7 cellular contexts compared by ENCODE assay signal in the genomic region with DNA sequence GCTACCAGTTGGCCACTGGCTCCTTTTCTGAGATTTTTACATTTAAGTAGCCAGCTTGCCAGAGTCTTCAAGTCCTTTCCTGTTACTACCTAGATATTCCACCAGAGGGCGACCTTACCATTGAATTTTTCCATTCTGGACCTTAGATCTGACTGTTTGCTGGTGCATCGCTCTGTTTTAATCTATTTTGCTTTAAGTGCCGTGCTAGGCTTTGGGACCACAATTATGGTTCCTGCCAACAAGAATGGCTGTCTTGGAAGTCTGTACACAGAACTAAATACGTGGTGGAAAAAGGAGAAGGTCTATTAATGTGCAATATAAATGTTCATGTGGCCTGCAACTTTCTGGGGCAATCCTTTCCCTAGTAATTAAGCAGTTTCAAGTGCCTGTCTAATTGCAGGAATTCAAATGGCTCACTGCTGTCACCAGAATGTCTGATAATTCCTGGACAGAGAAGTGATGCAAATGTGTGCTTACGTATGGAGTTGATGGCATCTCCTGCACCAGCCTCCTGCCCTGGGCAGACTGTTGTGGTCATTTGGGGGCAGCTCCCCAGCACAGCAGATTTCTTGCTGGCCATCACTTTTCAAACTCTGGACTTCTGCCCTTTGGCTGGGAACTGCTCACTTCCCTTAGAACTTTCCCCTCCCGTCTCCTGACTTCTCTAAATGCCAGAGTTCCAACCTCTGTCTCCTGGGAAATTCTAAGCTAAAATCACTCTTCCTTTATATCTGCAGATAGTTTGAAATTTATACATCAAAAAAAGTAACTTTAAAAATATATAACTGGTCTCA. TPM values are rescaled to one million over a fixed set of nuclear protein-coding genes. Genes with fewer than 3 reads are reported as not detected.
DNase-seq lines count a peak whose midpoint lies in the region; ATAC-seq and TF ChIP-seq lines count a peak whose summit lies in the region.

No MANE protein-coding gene starts in this region.

- peak; percentile 75 for DNase-seq in GDM1 (lab: John Stamatoyannopoulos, UW)
- DNase-seq in PC-9 = peak; percentile 45 to 52
- DNase-seq in ascending aorta (ENCODE audit: low spot score in 2 of 2) = no peak
- no peak for DNase-seq in right atrium auricular region (ENCODE audit: low spot score)
- peak; percentile 48 for DNase-seq in retinal pigment epithelial cell (ENCODE audit: low read depth)

- H3K4me3 ChIP-seq in Loucy (ENCODE audit: low read length, poor library complexity, severe bottlenecking) = no peak overlapping the region
- H3K4me3 ChIP-seq in PC-9 = no peak overlapping the region
- no peak overlapping the region for H3K4me3 ChIP-seq in ascending aorta
- H3K4me3 ChIP-seq in right atrium auricular region = no peak overlapping the region
- no peak overlapping the region for H3K4me3 ChIP-seq in retinal pigment epithelial cell (ENCODE audit: low read length)

- H3K4me1 ChIP-seq in Loucy (ENCODE audit: insufficient read depth, low read length, poor library complexity, severe bottlenecking) (peaks cover 9% of the 10 kb centered on the region), PC-9 (replicated peaks; ENCODE audit: insufficient read depth) (no peaks in the 10 kb centered on the region), ascending aorta (peaks cover 4 to 10% of the 10 kb centered on the region in 2 donors), right atrium auricular region (peaks cover 0 to 38% of the 10 kb centered on the region in 2 donors)

- H3F3A ChIP-seq in Loucy (ENCODE audit: low read depth) (no peaks in the 10 kb centered on the region), PC-9 (ENCODE audit: insufficient read depth, low read depth) (no peaks in the 10 kb centered on the region)

- H3K9ac ChIP-seq in Loucy (ENCODE audit: low read depth, low read length, poor library complexity, severe bottlenecking) = no peak overlapping the region

- no peaks in the 10 kb centered on the region for H3K9me3 ChIP-seq in Loucy (ENCODE audit: insufficient read depth, low read depth, low read length)
- no peaks in the 10 kb centered on the region for H3K9me3 ChIP-seq in PC-9 (ENCODE audit: insufficient read depth, low read depth)
- no peaks in the 10 kb centered on the region for H3K9me3 ChIP-seq in ascending aorta
- H3K9me3 ChIP-seq in right atrium auricular region = no peaks in the 10 kb centered on the region

- H2AFZ ChIP-seq in Loucy (ENCODE audit: low read length) (no peak overlapping the region), PC-9 (no peak overlapping the region)

- no peaks in the 10 kb centered on the region for H3K36me3 ChIP-seq in Loucy (ENCODE audit: insufficient read depth, low read length)
- H3K36me3 ChIP-seq in PC-9 (ENCODE audit: low read depth) = no peaks in the 10 kb centered on the region
- H3K36me3 ChIP-seq in ascending aorta = no peaks in the 10 kb centered on the region
- H3K36me3 ChIP-seq in right atrium auricular region = no peaks in the 10 kb centered on the region

- TF ChIP-seq CTCF in Loucy (conservative IDR thresholded peaks at IDR 0.05; ENCODE audit: low read length) (peak; percentile 78), PC-9 (conservative IDR thresholded peaks at IDR 0.05) (peak; percentile 85), ascending aorta (IDR thresholded peaks at IDR 0.05) (peak; percentile 77 to 80 (median 77)), right atrium auricular region (IDR thresholded peaks at IDR 0.05) (peak; percentile 53 to 89), retinal pigment epithelial cell (conservative IDR thresholded peaks at IDR 0.05; ENCODE audit: low read depth, low read length) (peak; percentile 67)

- H3K79me2 ChIP-seq in Loucy (ENCODE audit: insufficient read depth, low read length) = no peaks in the 10 kb centered on the region
- H3K79me2 ChIP-seq in PC-9 (ENCODE audit: low read depth) = no peaks in the 10 kb centered on the region

- CTCF ChIA-PET in PC-9 (lab: Charles Lee) = interaction anchor here (0.7 to 1.0 kb wide), 2 partner anchors 233 to 243 kb away, joined by 3 to 5 read pairs; no protein-coding TSS in a partner anchor

- H3K4me2 ChIP-seq in Loucy (ENCODE audit: low read depth, low read length, poor library complexity, severe bottlenecking) (no peak overlapping the region), PC-9 (no peak overlapping the region)

- intact Hi-C loops in PC-9 (cut with micrococcal nuclease; ENCODE audit: unreplicated experiment) (loop anchor here (2.0 to 10.0 kb wide), 2 partner anchors 130 to 234 kb away; no protein-coding TSS in a partner anchor), ascending aorta (cut with DNase I) (loop anchor here (2.0 to 5.0 kb wide), 4 partner anchors 67 to 234 kb away; no protein-coding TSS in a partner anchor)

- H3K27ac ChIP-seq in PC-9 (no peak overlapping the region), ascending aorta (no peak overlapping the region), right atrium auricular region (peak overlapping the region; percentile 8 to 41)

- ATAC-seq in GM21390 (IDR thresholded peaks at IDR 0.05; ENCODE audit: unreplicated experiment) = no peak

- H3K9me2 ChIP-seq in Loucy (replicated peaks; ENCODE audit: low read depth, low read length) = no peaks in the 10 kb centered on the region
- H3K9me2 ChIP-seq in PC-9 (ENCODE audit: insufficient read depth) = no peaks in the 10 kb centered on the region

- H3K27me3 ChIP-seq in Loucy (ENCODE audit: insufficient read depth, low read length, poor library complexity, severe bottlenecking) = no peaks in the 10 kb centered on the region
- H3K27me3 ChIP-seq in PC-9 (ENCODE audit: insufficient read depth, low read depth) = peaks cover 93% of the 10 kb centered on the region
- H3K27me3 ChIP-seq in ascending aorta = no peaks in the 10 kb centered on the region
- peaks cover 0 to 4% of the 10 kb centered on the region in 2 donors for H3K27me3 ChIP-seq in right atrium auricular region

- no TSS peak for BruUV-seq in PC-9 (replicated peaks; lab: Mats Ljungman, UMichigan)

- H4K20me1 ChIP-seq in Loucy (ENCODE audit: insufficient read depth, low read length, poor library complexity, severe bottlenecking) (no peaks in the 10 kb centered on the region), PC-9 (ENCODE audit: insufficient read depth) (no peaks in the 10 kb centered on the region)

- POLR2A ChIA-PET in PC-9 (lab: Charles Lee; ENCODE audit: unreplicated experiment) = interaction anchor here (0.7 kb wide), 1 partner anchor 176 kb away, joined by 3 read pairs; no protein-coding TSS in a partner anchor

RNA-seq across cellular contexts. Expression of gene HLA-DOA, which starts 5.6 kb away (rescaled TPM):
- total RNA-seq in PC-9 (2021) (not detected in 2 replicates), ascending aorta (358 TPM), right atrium auricular region (10 to 100 TPM in 1 of 2 donors, 1 to 10 TPM in 1; 2.6 to 15.6 TPM)

RNA-seq across cellular contexts. Expression of gene BRD2, which starts 46.6 kb away (rescaled TPM):
- total RNA-seq in PC-9 (2021) (130 and 157 TPM in 2 replicates), ascending aorta (140 TPM), right atrium auricular region (10 to 100 TPM; 56.9 to 91.1 TPM)

RNA-seq across cellular contexts. Expression of gene HLA-DPA1, which starts 58.4 kb away (rescaled TPM):
- total RNA-seq in PC-9 (2021) = not detected in 2 replicates
- 285 TPM for total RNA-seq in ascending aorta
- 10 to 100 TPM; 13.1 to 60.5 TPM for total RNA-seq in right atrium auricular region

Comparison
In these comparisons a context has a peak if more than half of its experiments do, and no peak if none do; other contexts are left out.
1. DNase-seq: peak in GDM1 (single experiment), PC-9 (2 of 2) and retinal pigment epithelial cell (single experiment); none in ascending aorta (0 of 2) and right atrium auricular region (single experiment).
2. H3K27ac ChIP-seq: peak in right atrium auricular region (2 of 2); none in PC-9 (single experiment) and ascending aorta (0 of 2).
3. RNA of gene HLA-DOA, which starts 5.6 kb away (total RNA-seq): 358 TPM in ascending aorta (single experiment); 2.6 to 15.6 TPM in right atrium auricular region and not detected in PC-9; every median in the first group is over 10 times any median in the second.
4. RNA of gene HLA-DPA1, which starts 58.4 kb away (total RNA-seq): 285 TPM in ascending aorta (single experiment) and 13.1 to 60.5 TPM in right atrium auricular region; not detected in PC-9; every median in the first group is over 10 times any median in the second.
5. Peak in every context shown above with its lines, with median percentiles within 50 percentile points of each other: CTCF ChIP-seq.